In genomic region chr4:11599044-11599443, GRCh38 we compare ENCODE assay signal across 15 cellular contexts.
"Had no signal": no experiment of that assay in that cellular context is flagged by ENCODE, and none has a peak within 500 bp of the region (broad histone marks: within the 10 kb centered on the region; RNA-seq: fewer than 3 reads in every experiment).

No MANE protein-coding gene starts in this region.

- H2AFZ ChIP-seq: hepatocyte had no signal

- H3K79me2 ChIP-seq: hepatocyte had no signal

- H3K4me1 ChIP-seq: colonic mucosa had no signal

- H3K27ac ChIP-seq: colonic mucosa, foreskin keratinocyte, hepatocyte had no signal

- H3K27me3 ChIP-seq: colonic mucosa, foreskin keratinocyte, hepatocyte had no signal

- H3K36me3 ChIP-seq: colonic mucosa had no signal

- H3K4me3 ChIP-seq: colonic mucosa, hepatocyte, mucosa of descending colon, smooth muscle cell had no signal

- DNase-seq: colonic mucosa; dermis blood vessel endothelial cell; erythroblast; foreskin keratinocyte; head of caudate nucleus; kidney; mammary epithelial cell; mucosa of descending colon; naive thymus-derived CD8-positive, alpha-beta T cell; posterior cingulate gyrus; right cardiac atrium; stimulated activated CD4-positive, alpha-beta T cell treated with anti-CD3 and anti-CD28 coated beads, Interleukin-2, amount 100 ng/mL, for 48 hours; stimulated activated naive CD4-positive, alpha-beta T cell treated with Interleukin-2 at 50 U/mL for 16 hours had no signal

- ATAC-seq: foreskin keratinocyte; mucosa of descending colon; naive thymus-derived CD8-positive, alpha-beta T cell; right cardiac atrium had no signal

- H3K9me3 ChIP-seq: colonic mucosa, mucosa of descending colon had no signal

- H3K4me2 ChIP-seq: hepatocyte, smooth muscle cell had no signal
